8 cellular contexts compared by ENCODE assay signal in the genomic region with DNA sequence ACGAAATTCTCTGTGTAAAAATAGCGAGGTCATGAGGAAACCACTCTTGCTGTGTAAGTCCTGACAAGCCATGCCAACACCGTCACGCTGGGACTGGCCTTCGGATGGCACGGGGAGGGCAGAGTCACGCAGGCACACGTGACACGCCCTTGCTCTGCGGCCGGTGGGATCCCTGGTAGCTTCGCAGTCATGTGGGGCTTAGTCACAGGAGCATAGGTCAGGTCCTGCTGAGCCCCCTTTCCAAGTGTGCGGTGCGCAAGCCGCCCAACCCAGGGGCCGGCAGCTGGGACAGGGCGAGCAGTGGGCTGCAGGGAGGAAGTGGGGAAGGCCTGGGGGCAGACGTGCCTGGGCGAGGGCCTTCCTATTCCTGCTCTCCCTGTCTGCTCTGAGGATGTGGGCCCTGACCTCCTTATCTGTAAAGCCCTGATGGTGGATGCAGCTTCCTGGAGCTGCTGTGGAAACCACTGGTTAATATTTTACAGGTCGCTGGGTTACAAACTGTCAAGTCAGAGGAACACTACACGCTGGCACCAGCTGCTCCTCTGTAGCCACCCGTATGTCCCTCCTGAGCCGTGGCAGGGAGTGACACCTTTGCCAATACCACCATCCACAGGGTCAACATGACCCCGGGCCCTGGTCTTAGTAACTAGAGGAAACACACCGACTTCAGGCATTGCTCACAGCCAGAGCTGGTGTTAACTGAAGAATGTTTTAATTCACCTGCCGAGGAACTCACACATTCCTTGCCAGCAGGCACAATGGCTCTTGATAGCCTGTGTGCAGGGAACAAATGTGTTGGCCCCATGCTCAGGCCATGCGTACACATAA. TPM values are rescaled to one million over a fixed set of nuclear protein-coding genes. Genes with fewer than 3 reads are reported as not detected.
A peak's percentile ranks its signal among the peaks of the same experiment; 100 is the strongest.
DNase-seq lines count a peak whose midpoint lies in the region; ATAC-seq, FAIRE-seq and TF ChIP-seq lines count a peak whose summit lies in the region.

No MANE protein-coding gene starts in this region.

- no peaks in the 10 kb centered on the region for H3K9me1 ChIP-seq in K562 (ENCODE audit: control insufficient read depth, insufficient read depth, low read length)

- ATAC-seq in HG02571 (IDR thresholded peaks at IDR 0.05; ENCODE audit: unreplicated experiment) (peak; percentile 88), K562 (no peak)

- FAIRE-seq in K562 (lab: Jason Lieb, UNC), result no peak

- no peaks in the 10 kb centered on the region for H3K9me3 ChIP-seq in K562 (replicated peaks; ENCODE audit: control insufficient read depth, insufficient read depth, low read depth, low read length)
- no peaks in the 10 kb centered on the region for H3K9me3 ChIP-seq in stomach

- TF ChIP-seq POLR2A in K562 (conservative IDR thresholded peaks at IDR 0.05) (no peak), stomach (IDR thresholded peaks at IDR 0.05) (no peak)

- no TSS peak for BruUV-seq in K562 (replicated peaks; lab: Mats Ljungman, UMichigan)

- no peaks in the 10 kb centered on the region for H3K79me2 ChIP-seq in K562 (ENCODE audit: control insufficient read depth, insufficient read depth, low read length)

- peaks cover 0 to 30% of the 10 kb centered on the region in 2 experiments; a peak in 2 of 5 replicates for H3K27me3 ChIP-seq in K562 (ENCODE audit: control insufficient read depth in 2 of 2, insufficient read depth in 2 of 2, low read length in 2 of 2)
- H3K27me3 ChIP-seq in stomach, result no peaks in the 10 kb centered on the region

- no peaks in the 10 kb centered on the region for H3K36me3 ChIP-seq in K562 (ENCODE audit: control insufficient read depth, insufficient read depth, low read length)
- H3K36me3 ChIP-seq in stomach, result peaks cover 0 to 15% (median 6%) of the 10 kb centered on the region in 4 donors

- CTCF ChIA-PET in K562 (lab: Yijun Ruan, JAX; ENCODE audit: low intra/inter-chr PET ratio), result no interaction called here

- H3K4me3 ChIP-seq in K562 (no peak overlapping the region), stomach (no peak overlapping the region)

- POLR2A ChIA-PET in K562 (lab: Yijun Ruan, JAX), result no interaction called here

- H2AFZ ChIP-seq in K562 (ENCODE audit: low read depth, low read length), result no peak overlapping the region

- no peak for TF ChIP-seq RAD21 in K562 (CRISPR knock-in tag; conservative IDR thresholded peaks at IDR 0.05 in 1 of 2, IDR thresholded peaks at IDR 0.05 in 1 of 2)

- peaks cover 0 to 5% of the 10 kb centered on the region in 2 experiments; a peak in 1 of 5 replicates for H3K4me1 ChIP-seq in K562 (replicated peaks in 1 of 2; ENCODE audit: control insufficient read depth in 2 of 2, insufficient read depth in 2 of 2, low read length in 2 of 2)
- peaks cover 34 to 75% (median 65%) of the 10 kb centered on the region in 4 donors for H3K4me1 ChIP-seq in stomach

- H3K4me2 ChIP-seq in K562 (ENCODE audit: insufficient read depth, low read length), result no peak overlapping the region; the same call in 1 of the 2 replicates

- intact Hi-C loops in K562 (cut with micrococcal nuclease) (no loop called here), stomach (cut with DNase I; ENCODE audit: low total_unique reads) (no loop called here)

- no peak overlapping the region for H3K27ac ChIP-seq in K562 (ENCODE audit: extremely low read depth, low read depth, low read length)
- H3K27ac ChIP-seq in stomach, result peak overlapping the region; percentile 83 to 93 (median 88)

- 4% methylated on average over 23 of the region's 27 CpGs for WGBS in K562 (ENCODE audit: insufficient coverage, low coverage, missing lambda C conversion rate)
- 25 to 35% (median 27%) methylated on average over 22 to 27 of the region's 27 CpGs for WGBS in stomach, 5 donors

- in situ Hi-C loops in K562 (cut with MboI), result no loop called here

- peak; percentile 85 for DNase-seq in GM03348 (ENCODE audit: low spot score)
- DNase-seq in NCI-H226, result peak; percentile 89
- peak in 1 of 4 experiments; percentile 15 for DNase-seq in K562 (ENCODE audit: extremely low read depth in 1 of 4, low spot score in 3 of 4)
- DNase-seq in kidney tubule cell (ENCODE audit: low spot score), result peak; percentile 97
- DNase-seq in stomach, result peak; percentile 86
- DNase-seq in NCI-H2227 treated with DMSO at 0.1 percent for 48 hours (lab: John Stamatoyannopoulos, UW), result no peak
- no peak for DNase-seq in NCI-H510A (lab: John Stamatoyannopoulos, UW)

- no peak overlapping the region for H3K9ac ChIP-seq in K562 (ENCODE audit: insufficient read depth in 1 of 2, low read depth in 2 of 2, low read length in 2 of 2)

- no peak for TF ChIP-seq EP300 in K562 (IDR thresholded peaks at IDR 0.05; ENCODE audit: low read length)
- TF ChIP-seq EP300 in stomach (IDR thresholded peaks at IDR 0.05), result no peak

- no peaks in the 10 kb centered on the region for H4K20me1 ChIP-seq in K562 (replicated peaks; ENCODE audit: control insufficient read depth, insufficient read depth, low read length)

- TF ChIP-seq CTCF in K562 (IDR thresholded peaks at IDR 0.05 in 2 of 3, conservative IDR thresholded peaks at IDR 0.05 in 1 of 3; ENCODE audit: insufficient read depth in 2 of 3, low read depth in 1 of 3, low read length in 3 of 3) (no peak), stomach (IDR thresholded peaks at IDR 0.05) (no peak)

TF ChIP-seq in K562, 482 proteins besides CTCF, POLR2A, EP300 and RAD21 (continues in another document):
- TF ChIP-seq SRSF1 (IDR thresholded peaks at IDR 0.05; ENCODE audit: low read depth, low read length), result no peak
- TF ChIP-seq, protein P1, sequence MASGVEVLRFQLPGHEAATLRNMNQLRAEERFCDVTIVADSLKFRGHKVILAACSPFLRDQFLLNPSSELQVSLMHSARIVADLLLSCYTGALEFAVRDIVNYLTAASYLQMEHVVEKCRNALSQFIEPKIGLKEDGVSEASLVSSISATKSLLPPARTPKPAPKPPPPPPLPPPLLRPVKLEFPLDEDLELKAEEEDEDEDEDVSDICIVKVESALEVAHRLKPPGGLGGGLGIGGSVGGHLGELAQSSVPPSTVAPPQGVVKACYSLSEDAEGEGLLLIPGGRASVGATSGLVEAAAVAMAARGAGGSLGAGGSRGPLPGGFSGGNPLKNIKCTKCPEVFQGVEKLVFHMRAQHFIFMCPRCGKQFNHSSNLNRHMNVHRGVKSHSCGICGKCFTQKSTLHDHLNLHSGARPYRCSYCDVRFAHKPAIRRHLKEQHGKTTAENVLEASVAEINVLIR (CRISPR knock-in tag; IDR thresholded peaks at IDR 0.05), result no peak
- TF ChIP-seq NBN (IDR thresholded peaks at IDR 0.05; ENCODE audit: low read depth), result no peak
- TF ChIP-seq ZZZ3 (IDR thresholded peaks at IDR 0.05), result no peak
- TF ChIP-seq FUS (optimal IDR thresholded peaks at IDR 0.05; ENCODE audit: low read depth, low read length), result no peak
- no peak for TF ChIP-seq ELK1 (CRISPR knock-in tag; IDR thresholded peaks at IDR 0.05)
- TF ChIP-seq ZNF639 (CRISPR knock-in tag; conservative IDR thresholded peaks at IDR 0.05 in 1 of 2, IDR thresholded peaks at IDR 0.05 in 1 of 2), result 0 out of 4 replicates have a peak, but pooled peaks of 1 of the 2 experiments have one; percentile 7
- TF ChIP-seq ZFP30 (CRISPR knock-in tag; IDR thresholded peaks at IDR 0.05; ENCODE audit: borderline replicate concordance), result no peak
- no peak for TF ChIP-seq POLR2AphosphoS2 (IDR thresholded peaks at IDR 0.05; ENCODE audit: low read length)
- no peak for TF ChIP-seq ZNF707 (CRISPR knock-in tag; conservative IDR thresholded peaks at IDR 0.05)
- TF ChIP-seq CREBBP (IDR thresholded peaks at IDR 0.05; ENCODE audit: low read depth, low read length), result no peak

RNA-seq across cellular contexts. Expression of gene MBP, which starts 17.8 kb away (rescaled TPM):
- total RNA-seq in K562 (2011; cell fraction: chromatin; rRNA removed; ENCODE audit: low replicate concordance), result not detected in 2 replicates
- not detected in 2 replicates for total RNA-seq in K562 (2011; cell fraction: nucleolus; rRNA removed)
- not detected in 2 replicates for total RNA-seq in K562 (2011; cell fraction: nucleoplasm; rRNA removed)
- total RNA-seq in K562 (2014; rRNA removed) (not detected in 2 replicates), K562 (2014; rRNA removed; fragmentation: Illumina TruSeq; extraction: Trizol) (not detected in 2 replicates), K562 (2015; rRNA removed; fragmentation: Illumina TruSeq; extraction: Trizol) (not detected in 2 replicates), K562 (2021) (0.09 and 0.34 TPM in 2 replicates), stomach (100 to 1,000 TPM in 1 of 5 donors, 10 to 100 TPM in 4; 30.4 to 407 (median 43.8) TPM)
- polyA plus RNA-seq in K562 (2011; rRNA removed) (not detected in 2 replicates), K562 (2014; fragmentation: Illumina TruSeq; extraction: Trizol) (not detected in 2 replicates), K562 (2014; fragmentation: Nextera tagmentation; extraction: Ambion mirVana) (not detected), K562 (2014; rRNA removed) (not detected in 2 replicates), stomach (10 to 100 TPM in 1 of 3 donors, 1 to 10 TPM in 2; 7.9 to 16.8 (median 8.1) TPM)
- polyA plus RNA-seq in K562 (2011; cell fraction: cytosol; rRNA removed), result not detected in 2 replicates
- polyA plus RNA-seq in K562 (2011; cell fraction: nucleus; rRNA removed), result not detected in 2 replicates
- 0.08 TPM in 1 of 2 replicates, not detected in the other for polyA plus RNA-seq in K562 (2012)
- polyA minus RNA-seq in K562 (2011; rRNA and poly(A)+ RNA removed), result not detected in 2 replicates
- 1.9 TPM in 1 of 2 replicates, not detected in the other for polyA minus RNA-seq in K562 (2011; cell fraction: cytosol; rRNA and poly(A)+ RNA removed)
- not detected in 2 replicates for polyA minus RNA-seq in K562 (2011; cell fraction: nucleus; rRNA and poly(A)+ RNA removed)

Comparison
In these comparisons a context has a peak if more than half of its experiments do, and no peak if none do; other contexts are left out.
1. DNase-seq: peak in GM03348 (single experiment), NCI-H226 (single experiment), kidney tubule cell (single experiment) and stomach (single experiment); none in NCI-H2227 treated with DMSO at 0.1 percent for 48 hours (single experiment) and NCI-H510A (single experiment).
2. RNA of gene MBP, which starts 17.8 kb away (total RNA-seq): 30.4 to 407 TPM in stomach; 0.09 to 0.34 TPM in K562; every median in the first group is over 10 times any median in the second.